ENCODE assay signal across 23 cellular contexts in genomic region chr5:11076945-11077613, GRCh38.
"Had no signal": no experiment of that assay in that cellular context is flagged by ENCODE, and none has a peak within 500 bp of the region (broad histone marks: within the 10 kb centered on the region; RNA-seq: fewer than 3 reads in every experiment).

No MANE protein-coding gene starts in this region.

- H3K36me3 ChIP-seq: esophagus squamous epithelium, left lung, right atrium auricular region, sigmoid colon, stomach, thyroid gland had no signal

- H3K4me3 ChIP-seq: coronary artery, esophagus squamous epithelium, left lung, right atrium auricular region, sigmoid colon, stomach, thyroid gland had no signal

- FAIRE-seq: endothelial cell of umbilical vein, frontal cortex had no signal

- DNase-seq: dermis blood vessel endothelial cell; effector memory CD4-positive, alpha-beta T cell; erythroblast; esophagus squamous epithelium; head of caudate nucleus; left lung; mesendoderm; midbrain; naive thymus-derived CD8-positive, alpha-beta T cell; occipital lobe; sigmoid colon; stimulated activated CD4-positive, alpha-beta T cell treated with anti-CD3 and anti-CD28 coated beads, Interleukin-2, amount 100 ng/mL, for 24 hours; stimulated activated CD4-positive, alpha-beta T cell treated with anti-CD3 and anti-CD28 coated beads, Interleukin-4, amount 100 ng/mL, for 24 hours; stimulated activated naive CD4-positive, alpha-beta T cell treated with Interleukin-2 at 50 U/mL for 16 hours; stomach; thyroid gland; trophoblast cell had no signal

- H3K27ac ChIP-seq: coronary artery, esophagus squamous epithelium, left lung, parathyroid adenoma, right atrium auricular region, sigmoid colon, stomach, thyroid gland had no signal

- H3K4me1 ChIP-seq: esophagus squamous epithelium, left lung, parathyroid adenoma, right atrium auricular region, sigmoid colon, stomach, thyroid gland had no signal

- H3K27me3 ChIP-seq: right atrium auricular region, sigmoid colon, stomach, thyroid gland had no signal

- ATAC-seq: left lung; naive thymus-derived CD8-positive, alpha-beta T cell; stimulated activated effector memory CD8-positive, alpha-beta T cell treated with anti-CD3 and anti-CD28 coated beads, Interleukin-12 subunit alpha, Interleukin-12 subunit beta, amount 100 ng/mL, for 72 hours had no signal

- H3K9ac ChIP-seq: parathyroid adenoma had no signal

- H3K9me3 ChIP-seq: esophagus squamous epithelium, left lung, right atrium auricular region, sigmoid colon, stomach, thyroid gland had no signal
